1 cellular context compared by ENCODE assay signal in the genomic region with DNA sequence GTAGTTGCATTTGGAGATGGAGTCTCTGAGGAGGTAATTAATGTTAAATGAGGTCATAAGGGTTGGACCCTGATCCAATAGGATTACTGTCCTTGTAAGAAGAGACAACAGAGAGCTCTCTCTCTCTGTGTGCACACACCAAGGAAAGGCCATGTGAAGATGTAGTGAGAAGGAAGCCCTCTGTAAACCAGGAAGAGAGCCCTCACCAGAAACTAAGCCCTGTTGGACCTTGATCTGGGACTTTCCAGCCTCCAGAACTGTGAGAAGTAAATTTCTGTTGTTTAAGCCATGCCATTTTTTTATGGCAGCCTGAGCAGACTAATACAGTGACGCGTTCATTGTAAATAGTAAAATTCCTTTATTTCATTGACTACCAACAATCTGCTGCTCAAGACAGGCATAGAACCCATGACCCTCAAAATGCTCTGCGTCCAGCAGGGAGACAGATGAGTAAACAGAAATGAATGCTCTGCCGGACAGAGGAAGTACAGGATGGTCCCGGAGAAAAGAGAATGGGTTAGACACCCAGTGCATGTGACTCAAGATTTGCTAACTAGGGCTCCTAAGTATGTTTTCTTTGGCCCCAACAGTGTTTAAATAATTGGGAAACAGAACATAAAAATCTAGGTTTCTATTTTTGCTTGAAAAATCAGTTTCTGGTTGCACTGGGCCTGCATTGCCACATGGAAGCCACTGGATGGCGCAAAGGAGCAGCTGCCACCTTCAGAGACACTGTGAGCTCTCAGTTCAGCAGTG.
TF ChIP-seq lines count a peak whose summit lies in the region.

No MANE protein-coding gene starts in this region.

TF ChIP-seq in endothelial cell of umbilical vein, 7 proteins besides CTCF, POLR2A, EP300 and RAD21:
- TF ChIP-seq, protein P1, sequence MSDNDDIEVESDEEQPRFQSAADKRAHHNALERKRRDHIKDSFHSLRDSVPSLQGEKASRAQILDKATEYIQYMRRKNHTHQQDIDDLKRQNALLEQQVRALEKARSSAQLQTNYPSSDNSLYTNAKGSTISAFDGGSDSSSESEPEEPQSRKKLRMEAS (IDR thresholded peaks at IDR 0.05; ENCODE audit: insufficient read depth, insufficient read length) = no peak
- peak; percentile 59 for TF ChIP-seq JUN (IDR thresholded peaks at IDR 0.05; ENCODE audit: borderline replicate concordance, insufficient read depth, insufficient read length, low read depth)
- peak; percentile 90 for TF ChIP-seq POLR2AphosphoS5 (IDR thresholded peaks at IDR 0.05; ENCODE audit: insufficient read depth, low read depth, low read length)
- TF ChIP-seq EZH2 (IDR thresholded peaks at IDR 0.05; ENCODE audit: borderline replicate concordance, low read depth, low read length, severe bottlenecking) = no peak
- TF ChIP-seq GATA2 (IDR thresholded peaks at IDR 0.05; ENCODE audit: insufficient read depth, insufficient read length, low read depth, low read length) = peak; percentile 61
- TF ChIP-seq FOS (IDR thresholded peaks at IDR 0.05; ENCODE audit: borderline replicate concordance, insufficient read depth, low read length) = peak; percentile 96
- TF ChIP-seq MYC (IDR thresholded peaks at IDR 0.05; ENCODE audit: low read depth, low read length) = no peak
